ENCODE assay signal across 23 cellular contexts in genomic region chrX:54980334-54980733, GRCh38. TPM values are rescaled to one million over a fixed set of nuclear protein-coding genes. Genes with fewer than 3 reads are reported as not detected.
"Had no signal": no experiment of that assay in that cellular context is flagged by ENCODE, and none has a peak within 500 bp of the region (broad histone marks: within the 10 kb centered on the region; RNA-seq: fewer than 3 reads in every experiment).

No MANE protein-coding gene starts in this region.

- H3K27ac ChIP-seq: esophagus squamous epithelium, left ventricle myocardium inferior, lower lobe of right lung, neural progenitor cell, ovary, stomach, thoracic aorta, transverse colon had no signal

- H3K9me3 ChIP-seq: esophagus squamous epithelium, left ventricle myocardium inferior, lower lobe of right lung, ovary, thoracic aorta, transverse colon had no signal

- FAIRE-seq: keratinocyte, small intestine had no signal

- H3K4me3 ChIP-seq: esophagus squamous epithelium, left ventricle myocardium inferior, lower lobe of right lung, neural progenitor cell, ovary, stomach, thoracic aorta, transverse colon had no signal

- H3K4me2 ChIP-seq: neural progenitor cell had no signal

- H3K27me3 ChIP-seq: esophagus squamous epithelium, neural progenitor cell, ovary, stomach, transverse colon had no signal

- H3K4me1 ChIP-seq: esophagus squamous epithelium, left ventricle myocardium inferior, lower lobe of right lung, neural progenitor cell, stomach, transverse colon had no signal

- H3K36me3 ChIP-seq: esophagus squamous epithelium, left ventricle myocardium inferior, lower lobe of right lung, neural progenitor cell, ovary, stomach, thoracic aorta, transverse colon had no signal

- H3K9ac ChIP-seq: neural progenitor cell had no signal

- ATAC-seq: lower lobe of right lung; natural killer cell treated with Interleukin-12 subunit alpha and Interleukin-12 subunit beta and Interleukin-15 and Interleukin-18, amount 100 ng/mL, for 72 hours; right cardiac atrium had no signal

- H2AFZ ChIP-seq: neural progenitor cell had no signal

- DNase-seq: dermis blood vessel endothelial cell; esophagus squamous epithelium; foreskin fibroblast; immature natural killer cell; left ventricle myocardium inferior; lower lobe of right lung; mesenchymal stem cell; midbrain; nucleus accumbens; ovary; right cardiac atrium; small intestine; stimulated activated CD4-positive, alpha-beta T cell treated with anti-CD3 and anti-CD28 coated beads, Interleukin-12 subunit alpha, Interleukin-12 subunit beta, amount 100 ng/mL, for 4 hours; stimulated activated naive CD4-positive, alpha-beta T cell; stomach; substantia nigra; transverse colon had no signal

RNA-seq across cellular contexts. Expression of gene PFKFB1, which starts 13.7 kb away (rescaled TPM):
- total RNA-seq: dermis blood vessel endothelial cell, epithelial cell of proximal tubule, esophagus squamous epithelium, thoracic aorta had no signal

RNA-seq across cellular contexts. Expression of gene ALAS2, which starts 50.4 kb away (rescaled TPM):
- total RNA-seq: dermis blood vessel endothelial cell; epithelial cell of proximal tubule; esophagus squamous epithelium; natural killer cell treated with Interleukin-12 subunit alpha and Interleukin-12 subunit beta and Interleukin-15 and Interleukin-18, amount 100 ng/mL, for 72 hours; progenitor cell of endocrine pancreas; transverse colon had no signal
- polyA plus RNA-seq: keratinocyte, right cardiac atrium, stomach had no signal
